ENCODE assay signal across 1 cellular context in the genomic region with DNA sequence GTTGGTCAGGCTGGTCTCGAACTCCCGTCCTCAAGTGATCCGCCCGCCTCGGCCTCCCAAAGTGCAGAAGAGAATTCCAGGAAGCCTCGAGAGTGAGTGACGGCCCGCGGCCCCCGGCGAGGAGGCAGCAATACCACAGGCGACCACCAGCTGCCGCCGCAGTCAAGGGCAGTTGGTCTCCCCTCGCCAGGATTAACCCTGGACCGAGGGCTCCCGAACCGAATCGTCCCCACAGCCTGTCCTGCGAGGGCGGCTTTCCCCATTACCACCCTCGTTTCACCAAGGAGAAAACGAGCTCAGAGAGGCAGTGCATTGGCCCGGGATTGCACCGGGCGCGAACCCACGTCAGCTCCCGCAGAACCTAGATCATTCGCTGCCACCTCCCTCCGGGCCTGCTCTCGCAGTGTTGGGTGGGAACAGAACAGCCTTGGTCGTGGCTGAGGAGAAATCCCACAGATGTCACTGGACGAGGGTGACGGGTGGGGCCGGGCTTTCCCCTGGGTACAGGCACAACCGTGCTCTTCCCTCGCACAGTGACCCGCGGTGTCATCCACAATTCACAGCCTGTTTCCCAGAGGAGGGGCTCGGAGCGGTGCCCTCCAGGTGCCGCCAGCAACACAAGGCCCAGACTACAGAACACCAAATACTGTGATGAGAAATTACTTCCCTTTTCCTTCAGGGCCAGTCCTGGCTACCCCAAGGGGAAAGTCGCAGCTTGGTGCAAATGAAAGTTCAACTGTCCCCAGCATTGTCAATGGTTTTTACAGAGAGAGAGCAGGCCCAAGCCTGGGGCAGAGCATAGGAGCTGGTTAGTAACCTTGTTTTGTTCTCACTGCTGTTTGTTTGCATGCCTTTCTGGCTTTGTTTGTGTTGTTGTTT.
TF ChIP-seq lines count a peak whose summit lies in the region.

No MANE protein-coding gene starts in this region.

TF ChIP-seq in HepG2, 621 proteins besides CTCF, POLR2A, EP300 and RAD21 (continued from another document):
- TF ChIP-seq, protein P1, sequence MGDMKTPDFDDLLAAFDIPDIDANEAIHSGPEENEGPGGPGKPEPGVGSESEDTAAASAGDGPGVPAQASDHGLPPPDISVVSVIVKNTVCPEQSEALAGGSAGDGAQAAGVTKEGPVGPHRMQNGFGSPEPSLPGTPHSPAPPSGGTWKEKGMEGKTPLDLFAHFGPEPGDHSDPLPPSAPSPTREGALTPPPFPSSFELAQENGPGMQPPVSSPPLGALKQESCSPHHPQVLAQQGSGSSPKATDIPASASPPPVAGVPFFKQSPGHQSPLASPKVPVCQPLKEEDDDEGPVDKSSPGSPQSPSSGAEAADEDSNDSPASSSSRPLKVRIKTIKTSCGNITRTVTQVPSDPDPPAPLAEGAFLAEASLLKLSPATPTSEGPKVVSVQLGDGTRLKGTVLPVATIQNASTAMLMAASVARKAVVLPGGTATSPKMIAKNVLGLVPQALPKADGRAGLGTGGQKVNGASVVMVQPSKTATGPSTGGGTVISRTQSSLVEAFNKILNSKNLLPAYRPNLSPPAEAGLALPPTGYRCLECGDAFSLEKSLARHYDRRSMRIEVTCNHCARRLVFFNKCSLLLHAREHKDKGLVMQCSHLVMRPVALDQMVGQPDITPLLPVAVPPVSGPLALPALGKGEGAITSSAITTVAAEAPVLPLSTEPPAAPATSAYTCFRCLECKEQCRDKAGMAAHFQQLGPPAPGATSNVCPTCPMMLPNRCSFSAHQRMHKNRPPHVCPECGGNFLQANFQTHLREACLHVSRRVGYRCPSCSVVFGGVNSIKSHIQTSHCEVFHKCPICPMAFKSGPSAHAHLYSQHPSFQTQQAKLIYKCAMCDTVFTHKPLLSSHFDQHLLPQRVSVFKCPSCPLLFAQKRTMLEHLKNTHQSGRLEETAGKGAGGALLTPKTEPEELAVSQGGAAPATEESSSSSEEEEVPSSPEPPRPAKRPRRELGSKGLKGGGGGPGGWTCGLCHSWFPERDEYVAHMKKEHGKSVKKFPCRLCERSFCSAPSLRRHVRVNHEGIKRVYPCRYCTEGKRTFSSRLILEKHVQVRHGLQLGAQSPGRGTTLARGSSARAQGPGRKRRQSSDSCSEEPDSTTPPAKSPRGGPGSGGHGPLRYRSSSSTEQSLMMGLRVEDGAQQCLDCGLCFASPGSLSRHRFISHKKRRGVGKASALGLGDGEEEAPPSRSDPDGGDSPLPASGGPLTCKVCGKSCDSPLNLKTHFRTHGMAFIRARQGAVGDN (CRISPR knock-in tag; IDR thresholded peaks at IDR 0.05) = peak; percentile 44
- TF ChIP-seq ZNF552 (CRISPR knock-in tag; IDR thresholded peaks at IDR 0.05; ENCODE audit: borderline replicate concordance) = no peak
- TF ChIP-seq ZNF501 (CRISPR knock-in tag; IDR thresholded peaks at IDR 0.05) = peak; percentile 37; the same call in 1 of the 2 replicates
- TF ChIP-seq ETV6 (CRISPR knock-in tag; conservative IDR thresholded peaks at IDR 0.05) = no peak
- 0 out of 2 replicates have a peak, but pooled peaks have one; percentile 60 for TF ChIP-seq TBP (CRISPR knock-in tag; IDR thresholded peaks at IDR 0.05)
- no peak for TF ChIP-seq ZNF446 (CRISPR knock-in tag; IDR thresholded peaks at IDR 0.05)
- peak; percentile 46; the same call in 1 of the 2 replicates for TF ChIP-seq MAZ (IDR thresholded peaks at IDR 0.05; ENCODE audit: borderline replicate concordance, low read depth, low read length)
- TF ChIP-seq MAZ (CRISPR knock-in tag; IDR thresholded peaks at IDR 0.05; ENCODE audit: low read depth) = no peak
- no peak for TF ChIP-seq ZNF101 (CRISPR knock-in tag; IDR thresholded peaks at IDR 0.05; ENCODE audit: borderline replicate concordance, low read depth)
- TF ChIP-seq ZNF230 (CRISPR knock-in tag; IDR thresholded peaks at IDR 0.05) = no peak
- TF ChIP-seq HIVEP1 (CRISPR knock-in tag; IDR thresholded peaks at IDR 0.05) = no peak
- 0 out of 2 replicates have a peak, but pooled peaks have one; percentile 22 for TF ChIP-seq ZNF724P (CRISPR knock-in tag; IDR thresholded peaks at IDR 0.05; ENCODE audit: borderline replicate concordance)
- 0 out of 2 replicates have a peak, but pooled peaks have one; percentile 29 for TF ChIP-seq ZNF547 (CRISPR knock-in tag; IDR thresholded peaks at IDR 0.05)
- no peak for TF ChIP-seq ARNT2 (CRISPR knock-in tag; IDR thresholded peaks at IDR 0.05; ENCODE audit: low read depth)
- TF ChIP-seq REPIN1 (CRISPR knock-in tag; IDR thresholded peaks at IDR 0.05; ENCODE audit: borderline replicate concordance, low read depth) = no peak
- TF ChIP-seq NCOR1 (IDR thresholded peaks at IDR 0.05; ENCODE audit: borderline replicate concordance, low read length) = no peak
- TF ChIP-seq, protein P2, sequence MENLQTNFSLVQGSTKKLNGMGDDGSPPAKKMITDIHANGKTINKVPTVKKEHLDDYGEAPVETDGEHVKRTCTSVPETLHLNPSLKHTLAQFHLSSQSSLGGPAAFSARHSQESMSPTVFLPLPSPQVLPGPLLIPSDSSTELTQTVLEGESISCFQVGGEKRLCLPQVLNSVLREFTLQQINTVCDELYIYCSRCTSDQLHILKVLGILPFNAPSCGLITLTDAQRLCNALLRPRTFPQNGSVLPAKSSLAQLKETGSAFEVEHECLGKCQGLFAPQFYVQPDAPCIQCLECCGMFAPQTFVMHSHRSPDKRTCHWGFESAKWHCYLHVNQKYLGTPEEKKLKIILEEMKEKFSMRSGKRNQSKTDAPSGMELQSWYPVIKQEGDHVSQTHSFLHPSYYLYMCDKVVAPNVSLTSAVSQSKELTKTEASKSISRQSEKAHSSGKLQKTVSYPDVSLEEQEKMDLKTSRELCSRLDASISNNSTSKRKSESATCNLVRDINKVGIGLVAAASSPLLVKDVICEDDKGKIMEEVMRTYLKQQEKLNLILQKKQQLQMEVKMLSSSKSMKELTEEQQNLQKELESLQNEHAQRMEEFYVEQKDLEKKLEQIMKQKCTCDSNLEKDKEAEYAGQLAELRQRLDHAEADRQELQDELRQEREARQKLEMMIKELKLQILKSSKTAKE (CRISPR knock-in tag; IDR thresholded peaks at IDR 0.05; ENCODE audit: borderline replicate concordance) = no peak
- 0 out of 2 replicates have a peak, but pooled peaks have one; percentile 48 for TF ChIP-seq ZNF44 (CRISPR knock-in tag; IDR thresholded peaks at IDR 0.05)
- TF ChIP-seq STAG1 (CRISPR knock-in tag; IDR thresholded peaks at IDR 0.05) = peak; percentile 90
TF ChIP-seq in HepG2: peak in this region for 23.
